Comparison of ENCODE assay signal across 14 cellular contexts in genomic region chr1:246008256-246008901, GRCh38.
A peak's percentile ranks its signal among the peaks of the same experiment; 100 is the strongest.
DNase-seq lines count a peak whose midpoint lies in the region; ATAC-seq and TF ChIP-seq lines count a peak whose summit lies in the region.
"Had no signal": no experiment of that assay in that cellular context is flagged by ENCODE, and none has a peak within 500 bp of the region (broad histone marks: within the 10 kb centered on the region; RNA-seq: fewer than 3 reads in every experiment).

No MANE protein-coding gene starts in this region.

- BruUV-seq in mammary epithelial cell (replicated peaks; lab: Mats Ljungman, UMichigan): no TSS peak

- in situ Hi-C loops in mammary epithelial cell (cut with MboI; ENCODE audit: low sequenced_read_pairs in 2 of 2): loop anchor here in 1 of 2 donors (25.0 kb wide), 2 partner anchors 279 to 429 kb away; no protein-coding TSS in a partner anchor

- peak overlapping the region; percentile 66 for H2AFZ ChIP-seq in mammary epithelial cell (ENCODE audit: low read depth, low read length)

- ATAC-seq in omental fat pad (ENCODE audit: low FRiP score): no peak
- ATAC-seq: activated CD4-positive, CD25-positive, alpha-beta regulatory T cell treated with anti-CD3 and anti-CD28 coated beads, Interleukin-2, amount 50 U/mL, for 24 hours; Panc1 had no signal

- H3K9ac ChIP-seq in mammary epithelial cell (ENCODE audit: insufficient read depth, low read length): peak overlapping the region; percentile 8

- TF ChIP-seq EP300 in stomach (IDR thresholded peaks at IDR 0.05): no peak

- DNase-seq in DMS153 (lab: John Stamatoyannopoulos, UW): peak; percentile 62
- no peak for DNase-seq in DMS153 treated with DMSO at 0.1 percent for 48 hours (lab: John Stamatoyannopoulos, UW; ENCODE audit: unreplicated experiment)
- peak; percentile 58 for DNase-seq in mammary epithelial cell
- peak; percentile 45 for DNase-seq in left kidney (ENCODE audit: low read depth, low spot score)
- DNase-seq in stomach: peak; percentile 61
- no peak for DNase-seq in omental fat pad (ENCODE audit: low spot score)
- no peak for DNase-seq in RPMI8226
- no peak for DNase-seq in ureter (ENCODE audit: low spot score)
- DNase-seq: activated naive CD4-positive, alpha-beta T cell; HFFc6; NCI-H446 had no signal

- no peaks in the 10 kb centered on the region for H3K9me3 ChIP-seq in mammary epithelial cell (replicated peaks; ENCODE audit: insufficient read depth, low read length)
- H3K9me3 ChIP-seq in stomach: no peaks in the 10 kb centered on the region

- H3K36me3 ChIP-seq in mammary epithelial cell (ENCODE audit: insufficient read depth, low read length): no peaks in the 10 kb centered on the region
- no peaks in the 10 kb centered on the region for H3K36me3 ChIP-seq in stomach

- no peaks in the 10 kb centered on the region for H4K20me1 ChIP-seq in mammary epithelial cell (ENCODE audit: insufficient read depth, low read length)

- peak overlapping the region; percentile 68 for H3K4me2 ChIP-seq in mammary epithelial cell (ENCODE audit: insufficient read depth, low read depth, low read length)

- dilution Hi-C loops in mammary epithelial cell (cut with HindIII; ENCODE audit: low sequenced_read_pairs): no loop called here

- H3K27ac ChIP-seq in mammary epithelial cell (ENCODE audit: insufficient read depth, low read depth, low read length) (no peak overlapping the region), stomach (peak overlapping the region; percentile 67 to 88 (median 79))
- H3K27ac ChIP-seq: 22Rv1 had no signal

- no peaks in the 10 kb centered on the region for H3K79me2 ChIP-seq in mammary epithelial cell (ENCODE audit: insufficient read depth, low read length)

- WGBS in mammary epithelial cell (ENCODE audit: low coverage, missing lambda C conversion rate): 17% methylated on average over 10 of the region's 14 CpGs
- 32 to 60% (median 34%) methylated on average over 14 of the region's 14 CpGs for WGBS in stomach, 5 donors

- intact Hi-C loops in mammary epithelial cell (cut with micrococcal nuclease) (no loop called here), stomach (cut with DNase I; ENCODE audit: low total_unique reads) (no loop called here)

- TF ChIP-seq CTCF in mammary epithelial cell (conservative IDR thresholded peaks at IDR 0.05 in 1 of 2, IDR thresholded peaks at IDR 0.05 in 1 of 2; ENCODE audit: extremely low read depth in 1 of 2, insufficient read depth in 1 of 2, low read depth in 1 of 2, low read length in 2 of 2) (no peak), stomach (IDR thresholded peaks at IDR 0.05) (no peak), omental fat pad (IDR thresholded peaks at IDR 0.05) (no peak)

- CTCF ChIA-PET in mammary epithelial cell (lab: Charles Lee; ENCODE audit: low non-redundant PET): no interaction called here

- H3K4me1 ChIP-seq in mammary epithelial cell (ENCODE audit: insufficient read depth, low read length) (peaks cover 22% of the 10 kb centered on the region), stomach (peaks cover 3 to 21% (median 17%) of the 10 kb centered on the region in 4 donors)

- H3K27me3 ChIP-seq in mammary epithelial cell (ENCODE audit: insufficient read depth, low read length) (no peaks in the 10 kb centered on the region), stomach (no peaks in the 10 kb centered on the region)

- peak overlapping the region in 1 of 3 experiments; percentile 10 for H3K4me3 ChIP-seq in mammary epithelial cell (replicated peaks in 1 of 3; ENCODE audit: insufficient read depth in 1 of 3, low read depth in 2 of 3, low read length in 3 of 3)
- H3K4me3 ChIP-seq in stomach: peak overlapping the region; percentile 3 to 28 (median 21)

- TF ChIP-seq POLR2A in stomach (IDR thresholded peaks at IDR 0.05): no peak

Comparison
In these comparisons a context has a peak if more than half of its experiments do, and no peak if none do; other contexts are left out.
1. DNase-seq: peak in DMS153 (single experiment), mammary epithelial cell (single experiment), left kidney (single experiment) and stomach (single experiment); none in DMS153 treated with DMSO at 0.1 percent for 48 hours (single experiment), omental fat pad (single experiment), RPMI8226 (single experiment) and ureter (single experiment).